ENCODE assay signal across 20 cellular contexts in the genomic region with DNA sequence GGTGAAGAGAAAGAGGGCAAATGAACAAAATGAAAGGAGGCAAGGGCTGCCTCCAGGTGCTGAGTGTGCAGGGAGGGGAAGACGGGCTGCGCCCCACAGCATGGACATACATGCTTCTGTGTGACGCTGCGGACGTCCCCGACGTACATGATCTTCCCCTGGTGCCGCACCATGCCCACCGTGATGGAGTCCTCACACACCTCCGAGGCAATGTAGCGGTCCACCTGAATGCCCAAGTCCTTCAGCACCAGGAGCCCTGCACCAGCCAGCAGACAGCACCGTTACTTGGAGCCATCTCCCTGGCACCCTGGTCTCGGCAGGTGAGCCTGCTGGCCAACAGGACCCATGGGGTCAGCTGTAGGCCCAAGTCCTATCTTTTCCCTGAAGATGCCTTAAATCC.
A peak's percentile ranks its signal among the peaks of the same experiment; 100 is the strongest.
DNase-seq lines count a peak whose midpoint lies in the region; ATAC-seq, FAIRE-seq and TF ChIP-seq lines count a peak whose summit lies in the region.
"Had no signal": no experiment of that assay in that cellular context is flagged by ENCODE, and none has a peak within 500 bp of the region (broad histone marks: within the 10 kb centered on the region; RNA-seq: fewer than 3 reads in every experiment).

No MANE protein-coding gene starts in this region.

- H3K4me3 ChIP-seq in HepG2 (replicated peaks in 1 of 3; ENCODE audit: insufficient read depth in 1 of 3, low read depth in 2 of 3, low read length in 3 of 3) (no peak overlapping the region), right lobe of liver (no peak overlapping the region), Panc1 (ENCODE audit: low read depth in 2 of 2, low read length in 2 of 2) (no peak overlapping the region), kidney (ENCODE audit: low read length in 2 of 2) (no peak overlapping the region), sigmoid colon (no peak overlapping the region)
- H3K4me3 ChIP-seq: A549, GM23248, K562 had no signal

- DNase-seq in HepG2 (ENCODE audit: low spot score) = no peak
- DNase-seq in right lobe of liver = no peak
- no peak for DNase-seq in Panc1 (ENCODE audit: low read depth, low spot score)
- DNase-seq in kidney = peak; percentile 42
- DNase-seq in urothelium cell line (ENCODE audit: low spot score) = no peak
- DNase-seq in DMS79 treated with DMSO at 0.1 percent for 48 hours (lab: John Stamatoyannopoulos, UW) = no peak
- DNase-seq in sigmoid colon = no peak
- DNase-seq: BE2C; CD4-positive, alpha-beta memory T cell; COR-L47; DMS153; DND-41; GF-D8; GM23248 had no signal

- in situ Hi-C loops in HepG2 (cut with HindIII; ENCODE audit: extremely low pct_ligation_motif_present, low pct_unique_long_range_greater_than_20kb) = no loop called here
- in situ Hi-C loops in Panc1 (cut with HindIII; ENCODE audit: low pct_unique_long_range_greater_than_20kb, low sequenced_read_pairs) = no loop called here

- H3K79me2 ChIP-seq in HepG2 (ENCODE audit: insufficient read depth, low read length) = no peaks in the 10 kb centered on the region

- no peaks in the 10 kb centered on the region for H3K9me3 ChIP-seq in HepG2 (ENCODE audit: low read length)
- H3K9me3 ChIP-seq in right lobe of liver = no peaks in the 10 kb centered on the region
- H3K9me3 ChIP-seq in Panc1 (ENCODE audit: control insufficient read depth, insufficient read depth, low read depth, low read length) = no peaks in the 10 kb centered on the region
- H3K9me3 ChIP-seq in kidney (ENCODE audit: control insufficient read depth in 1 of 2, low read length in 2 of 2) = no peaks in the 10 kb centered on the region
- H3K9me3 ChIP-seq in sigmoid colon = no peaks in the 10 kb centered on the region
- H3K9me3 ChIP-seq: A549, BE2C had no signal

- CTCF ChIA-PET in HepG2 (lab: Yijun Ruan, JAX; ENCODE audit: low intra/inter-chr PET ratio, low total read pairs) = no interaction called here
- CTCF ChIA-PET in Panc1 (lab: Charles Lee) = interaction anchor here (1.7 kb wide), 1 partner anchor 13 kb away, joined by 9 read pairs; no protein-coding TSS in a partner anchor

- TF ChIP-seq POLR2A in HepG2 (IDR thresholded peaks at IDR 0.05; ENCODE audit: insufficient read depth in 1 of 2, low read depth in 2 of 2, low read length in 2 of 2) (0 out of 4 replicates have a peak, but pooled peaks of 1 of the 2 experiments have one; percentile 9), right lobe of liver (IDR thresholded peaks at IDR 0.05) (no peak), sigmoid colon (IDR thresholded peaks at IDR 0.05) (no peak)

- TF ChIP-seq CTCF in HepG2 (CRISPR knock-in tag; IDR thresholded peaks at IDR 0.05) = no peak
- no peak for TF ChIP-seq CTCF in right lobe of liver (IDR thresholded peaks at IDR 0.05)
- no peak for TF ChIP-seq CTCF in Panc1 (IDR thresholded peaks at IDR 0.05)
- no peak for TF ChIP-seq CTCF in kidney (IDR thresholded peaks at IDR 0.05; ENCODE audit: borderline replicate concordance, extremely low read depth, insufficient read depth)
- TF ChIP-seq CTCF in sigmoid colon (IDR thresholded peaks at IDR 0.05) = no peak

- BruUV-seq in HepG2 (replicated peaks; lab: Mats Ljungman, UMichigan) (TSS peak; percentile 35), Panc1 (replicated peaks; lab: Mats Ljungman, UMichigan) (TSS peak; percentile 76)

- TF ChIP-seq EP300 in HepG2 (IDR thresholded peaks at IDR 0.05; ENCODE audit: low read depth in 2 of 2, low read length in 2 of 2) (no peak), HepG2 (CRISPR knock-in tag; IDR thresholded peaks at IDR 0.05; ENCODE audit: borderline replicate concordance) (no peak), sigmoid colon (IDR thresholded peaks at IDR 0.05) (no peak)

- ATAC-seq in HepG2 (no peak), right lobe of liver (no peak), Panc1 (no peak)
- ATAC-seq: A549 had no signal

- H3K9ac ChIP-seq in HepG2 (ENCODE audit: insufficient read depth, low read depth, low read length) (no peak overlapping the region), kidney (ENCODE audit: low read length in 2 of 2) (no peak overlapping the region)
- H3K9ac ChIP-seq: GM23248 had no signal

- 97% methylated on average over 10 of the region's 13 CpGs for WGBS in HepG2 (ENCODE audit: low lambda C conversion rate)
- WGBS in right lobe of liver (ENCODE audit: insufficient coverage, low coverage, low lambda C conversion rate, missing lambda C conversion rate) = no CpG with 5 or more reads among the region's 13 CpGs
- WGBS in sigmoid colon, 2 donors = 97 to 98% methylated on average over 13 of the region's 13 CpGs

- H4K20me1 ChIP-seq in HepG2 (ENCODE audit: insufficient read depth, low read length) = no peaks in the 10 kb centered on the region; the same call in 1 of the 2 replicates

- H3K4me2 ChIP-seq in HepG2 (ENCODE audit: low read depth, low read length) = no peak overlapping the region
- H3K4me2 ChIP-seq: A549 had no signal

- TF ChIP-seq RAD21 in HepG2 (CRISPR knock-in tag; IDR thresholded peaks at IDR 0.05) = no peak

- FAIRE-seq in HepG2 (lab: Jason Lieb, UNC) (no peak), kidney (lab: Jason Lieb, UNC) (no peak), urothelium cell line (lab: Jason Lieb, UNC) (peak; percentile 13)
- FAIRE-seq: A549, D721Med, H54, HTR-8/SVneo had no signal

- H3K4me1 ChIP-seq in HepG2 (ENCODE audit: insufficient read depth, low read length) (no peaks in the 10 kb centered on the region), right lobe of liver (no peaks in the 10 kb centered on the region), Panc1 (ENCODE audit: control insufficient read depth, insufficient read depth, low read length) (no peaks in the 10 kb centered on the region), kidney (ENCODE audit: control insufficient read depth in 1 of 2, insufficient read depth in 1 of 2, low read depth in 1 of 2, low read length in 2 of 2) (no peaks in the 10 kb centered on the region), sigmoid colon (no peaks in the 10 kb centered on the region)
- H3K4me1 ChIP-seq: A549, BE2C had no signal

- no peak overlapping the region for H2AFZ ChIP-seq in HepG2 (ENCODE audit: low read length)
- H2AFZ ChIP-seq: GM23248 had no signal

- peaks cover 58 to 98% of the 10 kb centered on the region in 2 experiments for H3K36me3 ChIP-seq in HepG2 (replicated peaks in 1 of 2; ENCODE audit: control insufficient read depth in 1 of 2, insufficient read depth in 2 of 2, low read length in 2 of 2)
- H3K36me3 ChIP-seq in right lobe of liver = peaks cover 0 to 92% (median 21%) of the 10 kb centered on the region in 4 donors
- H3K36me3 ChIP-seq in Panc1 (ENCODE audit: control insufficient read depth, insufficient read depth, low read length) = peaks cover 3% of the 10 kb centered on the region
- peaks cover 45 to 58% of the 10 kb centered on the region in 2 donors for H3K36me3 ChIP-seq in kidney (ENCODE audit: control insufficient read depth in 1 of 2, insufficient read depth in 2 of 2, low read length in 2 of 2)
- peaks cover 53 to 100% (median 71%) of the 10 kb centered on the region in 4 donors for H3K36me3 ChIP-seq in sigmoid colon

- no peaks in the 10 kb centered on the region for H3K27me3 ChIP-seq in HepG2 (ENCODE audit: control insufficient read depth in 1 of 2, insufficient read depth in 2 of 2, low read length in 2 of 2)
- no peaks in the 10 kb centered on the region for H3K27me3 ChIP-seq in right lobe of liver
- no peaks in the 10 kb centered on the region for H3K27me3 ChIP-seq in Panc1 (ENCODE audit: control insufficient read depth, insufficient read depth, low read length)
- H3K27me3 ChIP-seq in sigmoid colon = no peaks in the 10 kb centered on the region
- H3K27me3 ChIP-seq: BE2C had no signal

- no peak overlapping the region for H3K27ac ChIP-seq in HepG2 (ENCODE audit: extremely low read length, insufficient read depth, low read length)
- H3K27ac ChIP-seq in right lobe of liver = no peak overlapping the region
- no peak overlapping the region for H3K27ac ChIP-seq in Panc1 (ENCODE audit: low read length)
- H3K27ac ChIP-seq in kidney (ENCODE audit: low read depth in 2 of 2, low read length in 2 of 2) = no peak overlapping the region
- no peak overlapping the region for H3K27ac ChIP-seq in sigmoid colon
- H3K27ac ChIP-seq: A549, C4-2B, GM23248 had no signal

- intact Hi-C loops in HepG2 (cut with micrococcal nuclease; ENCODE audit: unreplicated experiment) (no loop called here), right lobe of liver (cut with DNase I) (no loop called here), Panc1 (cut with micrococcal nuclease; ENCODE audit: unreplicated experiment) (no loop called here), kidney (cut with DNase I) (no loop called here), sigmoid colon (cut with DNase I) (no loop called here)

- POLR2A ChIA-PET in HepG2 (lab: Yijun Ruan, JAX) = interaction anchor here (1.4 kb wide), 1 partner anchor 11 kb away, joined by 9 read pairs; no protein-coding TSS in a partner anchor
- POLR2A ChIA-PET in Panc1 (lab: Charles Lee) = no interaction called here

TF ChIP-seq in HepG2, 621 proteins besides CTCF, POLR2A, EP300 and RAD21:
- TF ChIP-seq RBFOX2 (IDR thresholded peaks at IDR 0.05; ENCODE audit: low read depth, low read length) (peak; percentile 39; the same call in 1 of the 2 replicates), AGO2 (optimal IDR thresholded peaks at IDR 0.05; ENCODE audit: low read depth, low read length) (peak; percentile 55), ZFY (CRISPR knock-in tag; IDR thresholded peaks at IDR 0.05) (no peak)
